11 cellular contexts compared by ENCODE assay signal in the genomic region with DNA sequence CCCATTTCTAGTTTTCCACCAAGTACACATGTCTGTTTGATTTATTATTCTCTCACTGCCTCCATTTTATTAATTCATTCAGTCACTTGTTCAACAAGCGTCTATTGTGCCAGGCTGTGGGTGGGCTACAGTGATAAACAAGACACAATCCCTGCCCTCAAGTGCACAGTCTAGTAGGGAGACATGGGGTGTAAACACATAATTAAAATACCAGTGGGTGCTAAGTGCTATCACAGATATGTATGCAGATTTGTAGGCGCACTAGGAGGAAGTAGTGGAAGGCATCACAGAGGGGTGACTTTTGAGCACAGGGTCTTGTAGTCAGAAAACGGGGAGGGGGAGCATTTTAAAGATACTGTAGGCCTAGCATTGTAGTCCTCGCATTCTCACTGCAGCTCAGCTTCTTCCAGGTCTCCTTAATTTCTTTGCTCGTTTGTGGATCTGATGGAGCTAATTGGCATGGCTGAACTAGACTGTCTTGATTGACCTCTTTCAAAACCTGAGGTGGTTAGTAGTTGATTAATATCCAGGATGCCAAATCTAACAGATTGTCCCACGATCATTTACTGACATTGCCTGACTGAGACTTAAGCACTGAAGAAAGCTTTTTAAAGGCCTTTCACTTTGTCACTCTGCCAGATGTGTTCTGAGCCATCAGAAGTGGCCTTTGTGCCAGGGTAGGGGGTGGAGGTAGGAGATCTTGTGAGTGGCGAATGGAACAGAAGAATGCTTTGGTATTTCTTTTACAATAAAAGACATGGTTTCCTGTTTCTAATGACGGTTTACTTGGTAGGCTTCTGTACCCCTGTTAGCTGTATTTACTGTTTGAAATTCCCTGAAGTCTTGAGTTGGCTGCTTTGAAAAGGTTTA.
DNase-seq lines count a peak whose midpoint lies in the region; ATAC-seq and TF ChIP-seq lines count a peak whose summit lies in the region.
"Had no signal": no experiment of that assay in that cellular context is flagged by ENCODE, and none has a peak within 500 bp of the region (broad histone marks: within the 10 kb centered on the region; RNA-seq: fewer than 3 reads in every experiment).

No MANE protein-coding gene starts in this region.

- TF ChIP-seq CTCF in transverse colon (IDR thresholded peaks at IDR 0.05) = no peak

- H3K27me3 Mint-ChIP-seq in activated naive CD8-positive, alpha-beta T cell = no peaks in the 10 kb centered on the region
- no peaks in the 10 kb centered on the region for H3K27me3 Mint-ChIP-seq in activated CD4-positive, alpha-beta T cell treated with anti-CD3 and anti-CD28 coated beads, Interleukin-2, amount 10 ng/mL, durations not matched to agents 24 days and 14 days
- H3K27me3 Mint-ChIP-seq: activated CD8-positive, alpha-beta memory T cell treated with anti-CD3 and anti-CD28 coated beads, Interleukin-2, amount 10 ng/mL, durations not matched to agents 7 days and 5 days had no signal

- H3K36me3 Mint-ChIP-seq in activated naive CD8-positive, alpha-beta T cell = peaks cover 3% of the 10 kb centered on the region
- H3K36me3 Mint-ChIP-seq in activated CD4-positive, alpha-beta T cell treated with anti-CD3 and anti-CD28 coated beads, Interleukin-2, amount 10 ng/mL, durations not matched to agents 24 days and 14 days (ENCODE audit: low read depth) = peaks cover 7% of the 10 kb centered on the region

- no peak overlapping the region for H3K4me3 Mint-ChIP-seq in activated naive CD8-positive, alpha-beta T cell
- H3K4me3 Mint-ChIP-seq in activated CD4-positive, alpha-beta T cell treated with anti-CD3 and anti-CD28 coated beads, Interleukin-2, amount 10 ng/mL, durations not matched to agents 24 days and 14 days = no peak overlapping the region
- H3K4me3 Mint-ChIP-seq: activated CD8-positive, alpha-beta memory T cell treated with anti-CD3 and anti-CD28 coated beads, Interleukin-2, amount 10 ng/mL, durations not matched to agents 7 days and 5 days had no signal

- H3K9me3 ChIP-seq in transverse colon = no peaks in the 10 kb centered on the region

- in situ Hi-C loops in transverse colon (cut with MboI; ENCODE audit: low pct_ligation_motif_present in 1 of 4, low pct_unique_long_range_greater_than_20kb in 1 of 4, low sequenced_read_pairs in 3 of 4) = no loop called here

- H3K27ac ChIP-seq in transverse colon = peak overlapping the region; percentile 6 to 69 (median 58)

- 21 to 54% methylated on average over 4 to 8 of the region's 8 CpGs for WGBS in transverse colon (ENCODE audit: low coverage in 1 of 2), 2 donors

- no peak overlapping the region for H3K4me3 ChIP-seq in transverse colon

- no peak for TF ChIP-seq EP300 in transverse colon (IDR thresholded peaks at IDR 0.05; ENCODE audit: low read depth)

- H3K4me1 ChIP-seq in transverse colon = peaks cover 27 to 85% (median 57%) of the 10 kb centered on the region in 4 donors

- ATAC-seq in Right ventricle myocardium inferior (peak; percentile 42), left lobe of liver (peak; percentile 73), HG02571 (IDR thresholded peaks at IDR 0.05; ENCODE audit: unreplicated experiment) (no peak), HG02642 (IDR thresholded peaks at IDR 0.05; ENCODE audit: poor library complexity, unreplicated experiment) (no peak)

- TF ChIP-seq POLR2A in transverse colon (IDR thresholded peaks at IDR 0.05) = no peak

- H3K4me1 Mint-ChIP-seq in activated naive CD8-positive, alpha-beta T cell (ENCODE audit: low read depth) = peaks cover 75% of the 10 kb centered on the region
- peaks cover 37% of the 10 kb centered on the region for H3K4me1 Mint-ChIP-seq in activated CD4-positive, alpha-beta T cell treated with anti-CD3 and anti-CD28 coated beads, Interleukin-2, amount 10 ng/mL, durations not matched to agents 24 days and 14 days

- DNase-seq in Right ventricle myocardium inferior (ENCODE audit: missing footprints) (no peak), cardiac septum (ENCODE audit: low spot score) (no peak), left lobe of liver (ENCODE audit: low spot score) (no peak), transverse colon (peak; percentile 40)
- no peak for DNase-seq in activated CD4-positive, alpha-beta T cell treated with anti-CD3 and anti-CD28 coated beads, Interleukin-2, amount 10 ng/mL, durations not matched to agents 24 days and 14 days
- DNase-seq: activated CD8-positive, alpha-beta memory T cell treated with anti-CD3 and anti-CD28 coated beads, Interleukin-2, amount 10 ng/mL, durations not matched to agents 7 days and 5 days; erythroblast; NCI-H510A had no signal

- H3K36me3 ChIP-seq in transverse colon = no peaks in the 10 kb centered on the region

- intact Hi-C loops in Right ventricle myocardium inferior (cut with DNase I) (no loop called here), cardiac septum (cut with DNase I) (no loop called here), transverse colon (cut with DNase I; ENCODE audit: low total_unique reads) (no loop called here)
- intact Hi-C loops in activated CD4-positive, alpha-beta T cell treated with anti-CD3 and anti-CD28 coated beads, Interleukin-2, amount 10 ng/mL, durations not matched to agents 24 days and 14 days (cut with micrococcal nuclease) = loop anchor here (5.0 kb wide), 1 partner anchor 114 kb away; no protein-coding TSS in a partner anchor

- peak overlapping the region; percentile 78 for H3K27ac Mint-ChIP-seq in activated naive CD8-positive, alpha-beta T cell
- no peak overlapping the region for H3K27ac Mint-ChIP-seq in activated CD4-positive, alpha-beta T cell treated with anti-CD3 and anti-CD28 coated beads, Interleukin-2, amount 10 ng/mL, durations not matched to agents 24 days and 14 days
- H3K27ac Mint-ChIP-seq: activated CD8-positive, alpha-beta memory T cell treated with anti-CD3 and anti-CD28 coated beads, Interleukin-2, amount 10 ng/mL, durations not matched to agents 7 days and 5 days had no signal

- H3K9me3 Mint-ChIP-seq in activated naive CD8-positive, alpha-beta T cell (ENCODE audit: low read depth) = no peaks in the 10 kb centered on the region
- no peaks in the 10 kb centered on the region for H3K9me3 Mint-ChIP-seq in activated CD4-positive, alpha-beta T cell treated with anti-CD3 and anti-CD28 coated beads, Interleukin-2, amount 10 ng/mL, durations not matched to agents 24 days and 14 days

- no peaks in the 10 kb centered on the region for H3K27me3 ChIP-seq in transverse colon

Comparison
In these comparisons a context has a peak if more than half of its experiments do, and no peak if none do; other contexts are left out.
1. ATAC-seq: peak in Right ventricle myocardium inferior (single experiment) and left lobe of liver (single experiment); none in HG02571 (single experiment) and HG02642 (single experiment).